In the genomic region with DNA sequence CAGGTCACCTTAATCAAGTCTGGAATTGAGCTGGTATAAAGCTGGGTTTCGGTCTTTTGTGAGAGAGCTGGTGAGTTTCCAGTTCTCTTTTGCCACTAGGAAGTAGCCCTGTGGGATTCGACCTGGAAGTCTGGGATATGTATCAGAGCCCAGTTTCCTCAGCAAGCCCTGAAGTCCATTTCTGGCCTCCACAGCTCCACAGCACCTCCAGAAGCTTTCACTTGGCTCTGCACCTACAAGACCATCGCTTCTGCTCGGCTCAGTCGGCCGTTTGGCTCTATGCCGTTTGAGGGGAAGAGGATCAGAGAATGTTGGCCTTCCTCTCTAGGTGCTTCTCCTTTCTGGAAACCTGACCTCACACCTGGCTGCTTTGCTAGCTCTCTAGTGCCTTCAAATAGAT, we compare ENCODE assay signal across 8 cellular contexts.
DNase-seq lines count a peak whose midpoint lies in the region; ATAC-seq, FAIRE-seq and TF ChIP-seq lines count a peak whose summit lies in the region.

No MANE protein-coding gene starts in this region.

- no peaks in the 10 kb centered on the region for H4K20me1 ChIP-seq in HepG2 (ENCODE audit: insufficient read depth, low read length)

- no peaks in the 10 kb centered on the region for H3K27me3 ChIP-seq in HepG2 (ENCODE audit: control insufficient read depth in 1 of 2, insufficient read depth in 2 of 2, low read length in 2 of 2)
- H3K27me3 ChIP-seq in uterus, result no peaks in the 10 kb centered on the region

- peaks cover 4 to 5% of the 10 kb centered on the region in 2 donors for H3K9me3 Mint-ChIP-seq in activated naive CD4-positive, alpha-beta T cell treated with anti-CD3 and anti-CD28 coated beads, Interleukin-2, amount 50 U/mL, for 72 hours

- no peak for FAIRE-seq in HepG2 (lab: Jason Lieb, UNC)

- in situ Hi-C loops in HepG2 (cut with HindIII; ENCODE audit: extremely low pct_ligation_motif_present, low pct_unique_long_range_greater_than_20kb), result no loop called here

- TF ChIP-seq POLR2A in HepG2 (IDR thresholded peaks at IDR 0.05; ENCODE audit: insufficient read depth in 1 of 2, low read depth in 2 of 2, low read length in 2 of 2) (no peak), uterus (IDR thresholded peaks at IDR 0.05) (no peak)

- no peak for DNase-seq in activated naive CD4-positive, alpha-beta T cell treated with anti-CD3 and anti-CD28 coated beads, Interleukin-2, amount 50 U/mL, for 72 hours (ENCODE audit: low spot score in 2 of 2)
- no peak for DNase-seq in activated naive CD4-positive, alpha-beta T cell (lab: John Stamatoyannopoulos, UW)
- DNase-seq in cerebellar cortex (ENCODE audit: low spot score), result peak; percentile 88
- peak; percentile 7 for DNase-seq in HepG2 (ENCODE audit: low spot score)
- DNase-seq in uterus, result peak; percentile 44 to 45
- DNase-seq in NCI-H2171 treated with DMSO at 0.1 percent for 48 hours (lab: John Stamatoyannopoulos, UW), result no peak

- peaks cover 10% of the 10 kb centered on the region for H3K4me1 ChIP-seq in HepG2 (ENCODE audit: insufficient read depth, low read length)
- H3K4me1 ChIP-seq in uterus, result peaks cover 0 to 4% of the 10 kb centered on the region in 2 donors

- no peak overlapping the region for H2AFZ ChIP-seq in HepG2 (ENCODE audit: low read length)

- BruUV-seq in HepG2 (replicated peaks; lab: Mats Ljungman, UMichigan), result no TSS peak

- TF ChIP-seq RAD21 in HepG2 (CRISPR knock-in tag; IDR thresholded peaks at IDR 0.05), result peak; percentile 48; the same call in 1 of the 2 replicates

- H3K27ac ChIP-seq in HepG2 (ENCODE audit: extremely low read length, insufficient read depth, low read length), result no peak overlapping the region
- H3K27ac ChIP-seq in uterus, result peak overlapping the region in 1 of 2 donors; percentile 39

- H3K9me3 ChIP-seq in HepG2 (ENCODE audit: low read length) (no peaks in the 10 kb centered on the region), uterus (no peaks in the 10 kb centered on the region)

- no peaks in the 10 kb centered on the region for H3K79me2 ChIP-seq in HepG2 (ENCODE audit: insufficient read depth, low read length)

- POLR2A ChIA-PET in HepG2 (lab: Yijun Ruan, JAX), result no interaction called here

- TF ChIP-seq EP300 in HepG2 (IDR thresholded peaks at IDR 0.05; ENCODE audit: low read depth in 2 of 2, low read length in 2 of 2) (no peak), HepG2 (CRISPR knock-in tag; IDR thresholded peaks at IDR 0.05; ENCODE audit: borderline replicate concordance) (no peak)

- H3K36me3 ChIP-seq in HepG2 (replicated peaks in 1 of 2; ENCODE audit: control insufficient read depth in 1 of 2, insufficient read depth in 2 of 2, low read length in 2 of 2) (no peaks in the 10 kb centered on the region; a peak in 2 of 5 replicates), uterus (no peaks in the 10 kb centered on the region)

- no peak overlapping the region for H3K4me3 ChIP-seq in HepG2 (replicated peaks in 1 of 3; ENCODE audit: insufficient read depth in 1 of 3, low read depth in 2 of 3, low read length in 3 of 3)
- H3K4me3 ChIP-seq in uterus, result no peak overlapping the region

- peak; percentile 55 for TF ChIP-seq CTCF in HepG2 (CRISPR knock-in tag; IDR thresholded peaks at IDR 0.05)
- TF ChIP-seq CTCF in uterus (IDR thresholded peaks at IDR 0.05), result peak; percentile 8 to 55 (median 40)

- no peak overlapping the region for H3K9ac ChIP-seq in HepG2 (ENCODE audit: insufficient read depth, low read depth, low read length)

- no peak for ATAC-seq in activated naive CD4-positive, alpha-beta T cell treated with anti-CD3 and anti-CD28 coated beads, Interleukin-2, amount 50 U/mL, for 72 hours
- ATAC-seq in HepG2 (peak; percentile 64), GM21526 (IDR thresholded peaks at IDR 0.05; ENCODE audit: low FRiP score, unreplicated experiment) (no peak), HG03025 (IDR thresholded peaks at IDR 0.05; ENCODE audit: low FRiP score, unreplicated experiment) (no peak)

- intact Hi-C loops in HepG2 (cut with micrococcal nuclease; ENCODE audit: unreplicated experiment) (no loop called here), uterus (cut with DNase I; ENCODE audit: low total_unique reads) (no loop called here)

- peaks cover 18 to 55% of the 10 kb centered on the region in 2 donors for H3K36me3 Mint-ChIP-seq in activated naive CD4-positive, alpha-beta T cell treated with anti-CD3 and anti-CD28 coated beads, Interleukin-2, amount 50 U/mL, for 72 hours

- no peak overlapping the region for H3K4me2 ChIP-seq in HepG2 (ENCODE audit: low read depth, low read length)

- CTCF ChIA-PET in HepG2 (lab: Yijun Ruan, JAX; ENCODE audit: low intra/inter-chr PET ratio, low total read pairs), result no interaction called here

- H3K27ac Mint-ChIP-seq in activated naive CD4-positive, alpha-beta T cell treated with anti-CD3 and anti-CD28 coated beads, Interleukin-2, amount 50 U/mL, for 72 hours, result peak overlapping the region; percentile 4 to 53

- 88% methylated on average over 6 of the region's 7 CpGs for WGBS in HepG2 (ENCODE audit: low lambda C conversion rate)

TF ChIP-seq in HepG2, 621 proteins besides CTCF, POLR2A, EP300 and RAD21:
- TF ChIP-seq STAG1 (CRISPR knock-in tag; IDR thresholded peaks at IDR 0.05) (peak; percentile 73), SMC3 (IDR thresholded peaks at IDR 0.05; ENCODE audit: low read length) (peak; percentile 47; the same call in 1 of the 2 replicates), FOXA1 (IDR thresholded peaks at IDR 0.05) (no peak), FOXA1 (CRISPR knock-in tag; IDR thresholded peaks at IDR 0.05) (no peak)
- TF ChIP-seq, protein P1, sequence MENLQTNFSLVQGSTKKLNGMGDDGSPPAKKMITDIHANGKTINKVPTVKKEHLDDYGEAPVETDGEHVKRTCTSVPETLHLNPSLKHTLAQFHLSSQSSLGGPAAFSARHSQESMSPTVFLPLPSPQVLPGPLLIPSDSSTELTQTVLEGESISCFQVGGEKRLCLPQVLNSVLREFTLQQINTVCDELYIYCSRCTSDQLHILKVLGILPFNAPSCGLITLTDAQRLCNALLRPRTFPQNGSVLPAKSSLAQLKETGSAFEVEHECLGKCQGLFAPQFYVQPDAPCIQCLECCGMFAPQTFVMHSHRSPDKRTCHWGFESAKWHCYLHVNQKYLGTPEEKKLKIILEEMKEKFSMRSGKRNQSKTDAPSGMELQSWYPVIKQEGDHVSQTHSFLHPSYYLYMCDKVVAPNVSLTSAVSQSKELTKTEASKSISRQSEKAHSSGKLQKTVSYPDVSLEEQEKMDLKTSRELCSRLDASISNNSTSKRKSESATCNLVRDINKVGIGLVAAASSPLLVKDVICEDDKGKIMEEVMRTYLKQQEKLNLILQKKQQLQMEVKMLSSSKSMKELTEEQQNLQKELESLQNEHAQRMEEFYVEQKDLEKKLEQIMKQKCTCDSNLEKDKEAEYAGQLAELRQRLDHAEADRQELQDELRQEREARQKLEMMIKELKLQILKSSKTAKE (CRISPR knock-in tag; IDR thresholded peaks at IDR 0.05; ENCODE audit: borderline replicate concordance), result no peak
TF ChIP-seq in HepG2: peak in this region for 2.

Comparison
In these comparisons a context has a peak if more than half of its experiments do, and no peak if none do; other contexts are left out.
1. DNase-seq: peak in cerebellar cortex (single experiment), HepG2 (single experiment) and uterus (2 of 2); none in activated naive CD4-positive, alpha-beta T cell treated with anti-CD3 and anti-CD28 coated beads, Interleukin-2, amount 50 U/mL, for 72 hours (0 of 2), activated naive CD4-positive, alpha-beta T cell (0 of 4) and NCI-H2171 treated with DMSO at 0.1 percent for 48 hours (single experiment).